8 cellular contexts compared by ENCODE assay signal in the genomic region with DNA sequence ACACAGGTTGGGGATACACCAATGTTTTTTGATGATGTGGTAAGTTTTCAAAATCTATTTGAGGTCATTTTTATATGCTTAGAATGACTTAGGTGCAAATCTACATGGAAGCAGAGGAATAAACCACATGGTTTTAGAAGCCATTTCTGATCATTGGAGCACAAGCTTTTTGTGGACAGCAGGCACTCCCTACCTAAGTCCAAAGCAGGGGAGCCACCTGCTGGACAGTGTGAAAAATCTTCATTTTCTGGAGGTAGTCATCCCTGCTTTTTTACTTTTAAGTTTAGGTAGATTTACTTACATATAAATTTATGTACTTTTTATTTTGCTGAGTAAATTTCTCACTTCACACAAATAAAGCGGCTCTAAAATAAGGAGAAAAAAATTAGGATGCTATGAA.
DNase-seq lines count a peak whose midpoint lies in the region; ATAC-seq and TF ChIP-seq lines count a peak whose summit lies in the region.

No MANE protein-coding gene starts in this region.

- 40 to 64% methylated on average over 1 of the region's 1 CpG for WGBS in endodermal cell (ENCODE audit: insufficient coverage in 1 of 2, insufficient read length in 1 of 2), 2 experiments
- 76 to 80% methylated on average over 1 of the region's 1 CpG for WGBS in testis, 2 donors

- no peaks in the 10 kb centered on the region for H3K9me3 Mint-ChIP-seq in endodermal cell

- no peak overlapping the region for H3K4me3 ChIP-seq in HEK293 (ENCODE audit: low read depth, low read length)
- H3K4me3 ChIP-seq in endodermal cell (ENCODE audit: low read length): no peak overlapping the region
- no peak overlapping the region for H3K4me3 ChIP-seq in mucosa of descending colon
- H3K4me3 ChIP-seq in testis: no peak overlapping the region

- CTCF ChIA-PET in HEK293 (lab: Yijun Ruan, JAX): interaction anchor here (0.6 to 2.1 kb wide), 15 partner anchors 10 to 1879 kb away, joined by 3 to 14 read pairs (median 4); no protein-coding TSS in a partner anchor

- no peak for TF ChIP-seq POLR2A in testis (IDR thresholded peaks at IDR 0.05)

- H3K9ac ChIP-seq in endodermal cell (ENCODE audit: extremely low read depth, low read length, poor library complexity, severe bottlenecking): no peak overlapping the region

- POLR2A ChIA-PET in HEK293 (lab: Yijun Ruan, JAX): no interaction called here

- H3K27me3 ChIP-seq in endodermal cell (ENCODE audit: control insufficient read depth, insufficient read depth, low read length, poor library complexity, severe bottlenecking) (peaks cover 55% of the 10 kb centered on the region), testis (no peaks in the 10 kb centered on the region)

- TF ChIP-seq CTCF in HEK293 (tag by site-specific recombination; IDR thresholded peaks at IDR 0.05) (no peak), endodermal cell (conservative IDR thresholded peaks at IDR 0.05) (peak; percentile 90), mucosa of descending colon (IDR thresholded peaks at IDR 0.05) (no peak), testis (IDR thresholded peaks at IDR 0.05) (peak; percentile 40 to 67 (median 49))

- peak; percentile 51 for DNase-seq in G401 (ENCODE audit: low spot score)
- peak; percentile 58 to 65 for DNase-seq in NCI-H2081 (lab: John Stamatoyannopoulos, UW)
- DNase-seq in activated CD4-positive, alpha-beta T cell treated with anti-CD3 and anti-CD28 coated beads for 1 hour: peak; percentile 15
- peak; percentile 68 for DNase-seq in endodermal cell
- peak in 2 of 3 donors; percentile 16 to 19 for DNase-seq in mucosa of descending colon
- DNase-seq in testis: no peak
- DNase-seq in NCI-H2107 (lab: John Stamatoyannopoulos, UW): no peak

- in situ Hi-C loops in G401 (cut with HindIII; ENCODE audit: low sequenced_read_pairs): no loop called here

- no peak overlapping the region for H3K27ac Mint-ChIP-seq in endodermal cell

- H3K9me3 ChIP-seq in HEK293 (ENCODE audit: control insufficient read depth, insufficient read depth, low read depth, low read length) (no peaks in the 10 kb centered on the region), endodermal cell (ENCODE audit: control insufficient read depth, low read length) (no peaks in the 10 kb centered on the region), mucosa of descending colon (no peaks in the 10 kb centered on the region), testis (no peaks in the 10 kb centered on the region)

- no peaks in the 10 kb centered on the region for H3K4me1 ChIP-seq in HEK293 (ENCODE audit: control insufficient read depth, insufficient read depth, low read length)
- H3K4me1 ChIP-seq in endodermal cell (ENCODE audit: control insufficient read depth, insufficient read depth, low read length): peaks cover 3% of the 10 kb centered on the region
- no peaks in the 10 kb centered on the region for H3K4me1 ChIP-seq in mucosa of descending colon (ENCODE audit: low read depth)
- H3K4me1 ChIP-seq in testis: no peaks in the 10 kb centered on the region

- no peak overlapping the region for H3K4me3 Mint-ChIP-seq in endodermal cell

- no peak overlapping the region for H3K27ac ChIP-seq in HEK293 (ENCODE audit: extremely low read depth, low read depth, low read length)
- H3K27ac ChIP-seq in endodermal cell (ENCODE audit: low read depth, low read length): no peak overlapping the region
- H3K27ac ChIP-seq in testis: no peak overlapping the region

- peak; percentile 43 for ATAC-seq in mucosa of descending colon

- no peaks in the 10 kb centered on the region for H3K36me3 Mint-ChIP-seq in endodermal cell (ENCODE audit: low read depth)

- H3K36me3 ChIP-seq in HEK293 (ENCODE audit: control insufficient read depth in 2 of 2, insufficient read depth in 1 of 2, low read length in 2 of 2): no peaks in the 10 kb centered on the region
- no peaks in the 10 kb centered on the region for H3K36me3 ChIP-seq in endodermal cell (ENCODE audit: control insufficient read depth, insufficient read depth, low read length)
- H3K36me3 ChIP-seq in mucosa of descending colon (ENCODE audit: low read depth): no peaks in the 10 kb centered on the region
- no peaks in the 10 kb centered on the region for H3K36me3 ChIP-seq in testis (ENCODE audit: low read depth, missing control alignments)

- peaks cover 36% of the 10 kb centered on the region for H3K27me3 Mint-ChIP-seq in endodermal cell (ENCODE audit: insufficient read depth)

- peaks cover 15% of the 10 kb centered on the region for H3K4me1 Mint-ChIP-seq in endodermal cell

- intact Hi-C loops in mucosa of descending colon (cut with DNase I, micrococcal nuclease) (loop anchor here (2.0 to 10.0 kb wide), 2 partner anchors 325 to 333 kb away; no protein-coding TSS in a partner anchor), testis (cut with DNase I; ENCODE audit: low total_unique reads) (loop anchor here (10.0 kb wide), 1 partner anchor 323 kb away; a partner anchor contains a TSS)

TF ChIP-seq in HEK293, 187 proteins besides CTCF, POLR2A, EP300 and RAD21:
- peak; percentile 68 for TF ChIP-seq ZNF654 (tag by site-specific recombination; IDR thresholded peaks at IDR 0.05; ENCODE audit: low read depth)
- TF ChIP-seq, protein P1, sequence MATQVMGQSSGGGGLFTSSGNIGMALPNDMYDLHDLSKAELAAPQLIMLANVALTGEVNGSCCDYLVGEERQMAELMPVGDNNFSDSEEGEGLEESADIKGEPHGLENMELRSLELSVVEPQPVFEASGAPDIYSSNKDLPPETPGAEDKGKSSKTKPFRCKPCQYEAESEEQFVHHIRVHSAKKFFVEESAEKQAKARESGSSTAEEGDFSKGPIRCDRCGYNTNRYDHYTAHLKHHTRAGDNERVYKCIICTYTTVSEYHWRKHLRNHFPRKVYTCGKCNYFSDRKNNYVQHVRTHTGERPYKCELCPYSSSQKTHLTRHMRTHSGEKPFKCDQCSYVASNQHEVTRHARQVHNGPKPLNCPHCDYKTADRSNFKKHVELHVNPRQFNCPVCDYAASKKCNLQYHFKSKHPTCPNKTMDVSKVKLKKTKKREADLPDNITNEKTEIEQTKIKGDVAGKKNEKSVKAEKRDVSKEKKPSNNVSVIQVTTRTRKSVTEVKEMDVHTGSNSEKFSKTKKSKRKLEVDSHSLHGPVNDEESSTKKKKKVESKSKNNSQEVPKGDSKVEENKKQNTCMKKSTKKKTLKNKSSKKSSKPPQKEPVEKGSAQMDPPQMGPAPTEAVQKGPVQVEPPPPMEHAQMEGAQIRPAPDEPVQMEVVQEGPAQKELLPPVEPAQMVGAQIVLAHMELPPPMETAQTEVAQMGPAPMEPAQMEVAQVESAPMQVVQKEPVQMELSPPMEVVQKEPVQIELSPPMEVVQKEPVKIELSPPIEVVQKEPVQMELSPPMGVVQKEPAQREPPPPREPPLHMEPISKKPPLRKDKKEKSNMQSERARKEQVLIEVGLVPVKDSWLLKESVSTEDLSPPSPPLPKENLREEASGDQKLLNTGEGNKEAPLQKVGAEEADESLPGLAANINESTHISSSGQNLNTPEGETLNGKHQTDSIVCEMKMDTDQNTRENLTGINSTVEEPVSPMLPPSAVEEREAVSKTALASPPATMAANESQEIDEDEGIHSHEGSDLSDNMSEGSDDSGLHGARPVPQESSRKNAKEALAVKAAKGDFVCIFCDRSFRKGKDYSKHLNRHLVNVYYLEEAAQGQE (tag by site-specific recombination; IDR thresholded peaks at IDR 0.05): 0 out of 2 replicates have a peak, but pooled peaks have one; percentile 24
- TF ChIP-seq HOXD13 (CRISPR knock-in tag; IDR thresholded peaks at IDR 0.05; ENCODE audit: borderline replicate concordance): no peak

Comparison
In these comparisons a context has a peak if more than half of its experiments do, and no peak if none do; other contexts are left out.
1. DNase-seq: peak in G401 (single experiment), NCI-H2081 (2 of 2), activated CD4-positive, alpha-beta T cell treated with anti-CD3 and anti-CD28 coated beads for 1 hour (single experiment), endodermal cell (single experiment) and mucosa of descending colon (2 of 3); none in testis (single experiment) and NCI-H2107 (single experiment).
2. CTCF ChIP-seq: peak in endodermal cell (single experiment) and testis (3 of 3); none in HEK293 (single experiment) and mucosa of descending colon (single experiment).